In the genomic region with DNA sequence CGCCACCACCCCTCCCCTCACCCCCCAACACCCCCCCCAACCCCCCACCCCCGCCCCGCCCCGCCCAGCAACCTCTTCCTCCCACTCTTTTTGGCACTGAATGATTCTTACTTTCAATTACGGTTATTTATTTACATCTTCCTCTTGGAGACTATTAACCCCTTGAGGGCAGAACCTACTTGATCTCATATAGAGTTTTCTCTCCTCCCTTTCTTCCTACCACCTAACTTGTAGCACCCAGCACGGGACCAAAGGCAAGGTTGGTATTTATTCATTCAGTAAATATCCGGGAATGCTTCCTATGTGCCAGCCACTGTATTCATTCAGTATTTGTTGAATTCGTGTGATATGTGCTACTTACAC, we compare ENCODE assay signal across 10 cellular contexts. TPM values are rescaled to one million over a fixed set of nuclear protein-coding genes. Genes with fewer than 3 reads are reported as not detected.
A peak's percentile ranks its signal among the peaks of the same experiment; 100 is the strongest.
DNase-seq lines count a peak whose midpoint lies in the region; ATAC-seq and TF ChIP-seq lines count a peak whose summit lies in the region.
"Had no signal": no experiment of that assay in that cellular context is flagged by ENCODE, and none has a peak within 500 bp of the region (broad histone marks: within the 10 kb centered on the region; RNA-seq: fewer than 3 reads in every experiment).

No MANE protein-coding gene starts in this region.

- H3K36me3 Mint-ChIP-seq in stimulated activated naive CD8-positive, alpha-beta T cell treated with anti-CD3 and anti-CD28 coated beads, Interleukin-15, Interleukin-2, amounts not matched to agents 100 ng/mL and 50 ng/mL, for 24 hours (ENCODE audit: low read depth), result no peaks in the 10 kb centered on the region
- no peaks in the 10 kb centered on the region for H3K36me3 Mint-ChIP-seq in activated T-helper 2 cell treated with anti-CD3 and anti-CD28 coated beads, Interferon-gamma antibody, Interleukin-2, Interleukin-4, amounts not matched to agents 10 μg/mL and 5 μg/mL and 100 μg/mL, durations not matched to agents 14 hours and 24 hours and 36 hours (ENCODE audit: low read depth)
- H3K36me3 Mint-ChIP-seq in mesothelial cell of epicardium, result no peaks in the 10 kb centered on the region

- H3K4me1 Mint-ChIP-seq in stimulated activated naive CD8-positive, alpha-beta T cell treated with anti-CD3 and anti-CD28 coated beads, Interleukin-15, Interleukin-2, amounts not matched to agents 100 ng/mL and 50 ng/mL, for 24 hours (ENCODE audit: low read depth), result peaks cover 12% of the 10 kb centered on the region
- H3K4me1 Mint-ChIP-seq in stimulated activated naive CD8-positive, alpha-beta T cell treated with anti-CD3 and anti-CD28 coated beads, Interleukin-15, amount 100 ng/mL, for 72 hours, result peaks cover 25% of the 10 kb centered on the region
- H3K4me1 Mint-ChIP-seq in activated T-helper 2 cell treated with anti-CD3 and anti-CD28 coated beads, Interferon-gamma antibody, Interleukin-2, Interleukin-4, amounts not matched to agents 10 μg/mL and 5 μg/mL and 100 μg/mL, durations not matched to agents 14 hours and 24 hours and 36 hours (ENCODE audit: low read depth), result peaks cover 6% of the 10 kb centered on the region
- H3K4me1 Mint-ChIP-seq in mesothelial cell of epicardium, result peaks cover 41% of the 10 kb centered on the region

- intact Hi-C loops in activated T-helper 2 cell treated with anti-CD3 and anti-CD28 coated beads, Interferon-gamma antibody, Interleukin-2, Interleukin-4, amounts not matched to agents 10 μg/mL and 5 μg/mL and 100 μg/mL, durations not matched to agents 14 hours and 24 hours and 36 hours (cut with micrococcal nuclease), result no loop called here
- intact Hi-C loops in head of caudate nucleus (cut with DNase I), result no loop called here

- H3K27ac Mint-ChIP-seq in stimulated activated naive CD8-positive, alpha-beta T cell treated with anti-CD3 and anti-CD28 coated beads, Interleukin-15, Interleukin-2, amounts not matched to agents 100 ng/mL and 50 ng/mL, for 24 hours, result no peak overlapping the region
- peak overlapping the region in 1 of 2 donors; percentile 19 for H3K27ac Mint-ChIP-seq in stimulated activated naive CD8-positive, alpha-beta T cell treated with anti-CD3 and anti-CD28 coated beads, Interleukin-15, amount 100 ng/mL, for 72 hours
- no peak overlapping the region for H3K27ac Mint-ChIP-seq in activated T-helper 2 cell treated with anti-CD3 and anti-CD28 coated beads, Interferon-gamma antibody, Interleukin-2, Interleukin-4, amounts not matched to agents 10 μg/mL and 5 μg/mL and 100 μg/mL, durations not matched to agents 14 hours and 24 hours and 36 hours
- peak overlapping the region; percentile 44 for H3K27ac Mint-ChIP-seq in mesothelial cell of epicardium

- no peak for TF ChIP-seq CTCF in mesothelial cell of epicardium (IDR thresholded peaks at IDR 0.05; ENCODE audit: unreplicated experiment)

- no peaks in the 10 kb centered on the region for H3K36me3 ChIP-seq in H7 (replicated peaks; ENCODE audit: control insufficient read depth, insufficient read depth, low read length)

- no peaks in the 10 kb centered on the region for H3K9me3 Mint-ChIP-seq in stimulated activated naive CD8-positive, alpha-beta T cell treated with anti-CD3 and anti-CD28 coated beads, Interleukin-15, Interleukin-2, amounts not matched to agents 100 ng/mL and 50 ng/mL, for 24 hours
- H3K9me3 Mint-ChIP-seq in stimulated activated naive CD8-positive, alpha-beta T cell treated with anti-CD3 and anti-CD28 coated beads, Interleukin-15, amount 100 ng/mL, for 72 hours, result no peaks in the 10 kb centered on the region
- H3K9me3 Mint-ChIP-seq in activated T-helper 2 cell treated with anti-CD3 and anti-CD28 coated beads, Interferon-gamma antibody, Interleukin-2, Interleukin-4, amounts not matched to agents 10 μg/mL and 5 μg/mL and 100 μg/mL, durations not matched to agents 14 hours and 24 hours and 36 hours, result no peaks in the 10 kb centered on the region
- H3K9me3 Mint-ChIP-seq in mesothelial cell of epicardium, result no peaks in the 10 kb centered on the region

- no peak for DNase-seq in stimulated activated naive CD8-positive, alpha-beta T cell treated with anti-CD3 and anti-CD28 coated beads, Interleukin-15, amount 100 ng/mL, for 72 hours
- no peak for DNase-seq in activated T-helper 2 cell treated with anti-CD3 and anti-CD28 coated beads, Interferon-gamma antibody, Interleukin-2, Interleukin-4, amounts not matched to agents 10 μg/mL and 5 μg/mL and 100 μg/mL, durations not matched to agents 14 hours and 24 hours and 36 hours (ENCODE audit: low spot score)
- no peak for DNase-seq in mesothelial cell of epicardium (ENCODE audit: low spot score in 2 of 2, unreplicated experiment in 2 of 2)
- no peak for DNase-seq in H7
- no peak for DNase-seq in GF-D8 (lab: John Stamatoyannopoulos, UW)
- DNase-seq in head of caudate nucleus, result no peak
- DNase-seq: Karpas-422; stimulated activated CD4-positive, alpha-beta T cell treated with anti-CD3 and anti-CD28 coated beads, Interleukin-4, amount 100 ng/mL, for 24 hours had no signal

- H3K27me3 ChIP-seq in H7 (ENCODE audit: control insufficient read depth, insufficient read depth, low read length), result peaks cover 26% of the 10 kb centered on the region

- no peak overlapping the region for H3K4me3 ChIP-seq in H7 (ENCODE audit: insufficient read depth, low read depth, low read length)

- H3K4me3 Mint-ChIP-seq in stimulated activated naive CD8-positive, alpha-beta T cell treated with anti-CD3 and anti-CD28 coated beads, Interleukin-15, Interleukin-2, amounts not matched to agents 100 ng/mL and 50 ng/mL, for 24 hours, result peak overlapping the region; percentile 17
- peak overlapping the region in 1 of 2 donors; percentile 9 for H3K4me3 Mint-ChIP-seq in stimulated activated naive CD8-positive, alpha-beta T cell treated with anti-CD3 and anti-CD28 coated beads, Interleukin-15, amount 100 ng/mL, for 72 hours
- peak overlapping the region; percentile 45 for H3K4me3 Mint-ChIP-seq in activated T-helper 2 cell treated with anti-CD3 and anti-CD28 coated beads, Interferon-gamma antibody, Interleukin-2, Interleukin-4, amounts not matched to agents 10 μg/mL and 5 μg/mL and 100 μg/mL, durations not matched to agents 14 hours and 24 hours and 36 hours (ENCODE audit: low read depth)
- H3K4me3 Mint-ChIP-seq in mesothelial cell of epicardium, result peak overlapping the region; percentile 47

- peaks cover 64% of the 10 kb centered on the region for H3K27me3 Mint-ChIP-seq in stimulated activated naive CD8-positive, alpha-beta T cell treated with anti-CD3 and anti-CD28 coated beads, Interleukin-15, Interleukin-2, amounts not matched to agents 100 ng/mL and 50 ng/mL, for 24 hours
- peaks cover 91% of the 10 kb centered on the region for H3K27me3 Mint-ChIP-seq in stimulated activated naive CD8-positive, alpha-beta T cell treated with anti-CD3 and anti-CD28 coated beads, Interleukin-15, amount 100 ng/mL, for 72 hours
- H3K27me3 Mint-ChIP-seq in activated T-helper 2 cell treated with anti-CD3 and anti-CD28 coated beads, Interferon-gamma antibody, Interleukin-2, Interleukin-4, amounts not matched to agents 10 μg/mL and 5 μg/mL and 100 μg/mL, durations not matched to agents 14 hours and 24 hours and 36 hours (ENCODE audit: low read depth), result peaks cover 53% of the 10 kb centered on the region
- no peaks in the 10 kb centered on the region for H3K27me3 Mint-ChIP-seq in mesothelial cell of epicardium (ENCODE audit: low read depth)

- no peak for ATAC-seq in stimulated activated naive CD8-positive, alpha-beta T cell treated with anti-CD3 and anti-CD28 coated beads, Interleukin-15, amount 100 ng/mL, for 72 hours
- no peak for ATAC-seq in HG03095 (IDR thresholded peaks at IDR 0.05; ENCODE audit: unreplicated experiment)

RNA-seq across cellular contexts. Expression of gene CNKSR3, which starts 1.2 kb away (rescaled TPM):
- 0.09 and 0.11 TPM in 2 replicates for total RNA-seq in activated T-helper 2 cell treated with anti-CD3 and anti-CD28 coated beads, Interferon-gamma antibody, Interleukin-2, Interleukin-4, amounts not matched to agents 10 μg/mL and 5 μg/mL and 100 μg/mL, durations not matched to agents 14 hours and 24 hours and 36 hours
- total RNA-seq in mesothelial cell of epicardium, result 12.9 to 13.4 TPM (median 13.3 TPM) in 3 replicates
- total RNA-seq in H7 (2014; rRNA removed; shearing (Covaris generic)), result 8.7 and 8.8 TPM in 2 replicates
